In genomic region chr18:58315739-58316215, GRCh38 we compare ENCODE assay signal across 9 cellular contexts.
DNase-seq lines count a peak whose midpoint lies in the region; ATAC-seq, FAIRE-seq and TF ChIP-seq lines count a peak whose summit lies in the region.
"Had no signal": no experiment of that assay in that cellular context is flagged by ENCODE, and none has a peak within 500 bp of the region (broad histone marks: within the 10 kb centered on the region; RNA-seq: fewer than 3 reads in every experiment).

No MANE protein-coding gene starts in this region.

- H3K9me3 Mint-ChIP-seq in H9, result no peaks in the 10 kb centered on the region
- H3K9me3 Mint-ChIP-seq in MCF 10A (ENCODE audit: unreplicated experiment), result no peaks in the 10 kb centered on the region
- H3K9me3 Mint-ChIP-seq: IgD-negative memory B cell had no signal

- peaks cover 22 to 24% of the 10 kb centered on the region in 2 experiments for H3K4me1 Mint-ChIP-seq in H9
- H3K4me1 Mint-ChIP-seq in MCF 10A (ENCODE audit: insufficient read depth, unreplicated experiment), result peaks cover 44% of the 10 kb centered on the region

- no peak overlapping the region for H3K4ac ChIP-seq in H9 (ENCODE audit: low read depth, low read length)

- TF ChIP-seq CTCF in H9 (conservative IDR thresholded peaks at IDR 0.05), result no peak
- TF ChIP-seq CTCF in MCF 10A (IDR thresholded peaks at IDR 0.05; ENCODE audit: unreplicated experiment), result no peak
- no peak for TF ChIP-seq CTCF in kidney (IDR thresholded peaks at IDR 0.05; ENCODE audit: borderline replicate concordance, extremely low read depth, insufficient read depth)

- H3K23ac ChIP-seq in H9 (ENCODE audit: insufficient read length, low read depth, low read length), result no peak overlapping the region

- H3K18ac ChIP-seq in H9 (ENCODE audit: insufficient read length, low read depth, low read length), result no peak overlapping the region

- H3K9me3 ChIP-seq in H9 (ENCODE audit: control insufficient read depth, low read depth, low read length) (no peaks in the 10 kb centered on the region), kidney (ENCODE audit: control insufficient read depth in 1 of 2, low read length in 2 of 2) (no peaks in the 10 kb centered on the region), small intestine (ENCODE audit: control insufficient read depth, low read depth) (no peaks in the 10 kb centered on the region)

- no peak overlapping the region for H4K8ac ChIP-seq in H9 (replicated peaks; ENCODE audit: insufficient read length, low read depth, low read length)

- H3K9ac ChIP-seq in H9 (ENCODE audit: extremely low read depth, insufficient read length, low read length) (no peak overlapping the region), kidney (ENCODE audit: low read length in 2 of 2) (peak overlapping the region in 1 of 2 donors; percentile 2)

- POLR2A ChIA-PET in MCF 10A (lab: Yijun Ruan, JAX), result interaction anchor here (0.6 to 18.5 kb wide), 10 partner anchors 15 to 270 kb away, joined by 3 to 378 read pairs (median 14); no protein-coding TSS in a partner anchor

- H3K56ac ChIP-seq in H9 (ENCODE audit: insufficient read length, low read depth, low read length), result no peak overlapping the region

- no peak overlapping the region for H2AK5ac ChIP-seq in H9 (ENCODE audit: insufficient read length, low read length)

- H3K27me3 Mint-ChIP-seq in H9 (ENCODE audit: low read depth) (no peaks in the 10 kb centered on the region), MCF 10A (ENCODE audit: insufficient read depth, unreplicated experiment) (no peaks in the 10 kb centered on the region)
- H3K27me3 Mint-ChIP-seq: IgD-negative memory B cell had no signal

- H3K27me3 ChIP-seq in H9 (ENCODE audit: insufficient read depth, low read length) (no peaks in the 10 kb centered on the region), small intestine (ENCODE audit: control insufficient read depth in 2 of 2, insufficient read depth in 2 of 2, low read length in 2 of 2) (no peaks in the 10 kb centered on the region)

- H2BK15ac ChIP-seq in H9 (ENCODE audit: low read depth, low read length), result no peak overlapping the region

- DNase-seq in H9 (no peak), MCF 10A (ENCODE audit: unreplicated experiment) (peak; percentile 52), kidney (no peak), small intestine (peak; percentile 81), amniotic stem cell (lab: John Stamatoyannopoulos, UW) (no peak), RKO (ENCODE audit: low spot score) (no peak)

- no peak overlapping the region for H3T11ph ChIP-seq in H9 (ENCODE audit: low read length)

- CTCF ChIA-PET in MCF 10A (lab: Yijun Ruan, JAX), result interaction anchor here (0.6 to 1.6 kb wide), 7 partner anchors 16 to 135 kb away, joined by 3 to 6 read pairs (median 4); no protein-coding TSS in a partner anchor

- peaks cover 0 to 2% (median 0%) of the 10 kb centered on the region in 3 experiments; a peak in 2 of 7 replicates for H3K36me3 Mint-ChIP-seq in H9 (ENCODE audit: insufficient read depth in 1 of 3, low read depth in 3 of 3)
- H3K36me3 Mint-ChIP-seq in MCF 10A (ENCODE audit: insufficient read depth, unreplicated experiment), result peaks cover 14% of the 10 kb centered on the region

- peaks cover 12% of the 10 kb centered on the region; the same call in 1 of the 2 replicates for H3K4me1 ChIP-seq in H9 (ENCODE audit: insufficient read depth, low read length)
- H3K4me1 ChIP-seq in kidney (ENCODE audit: control insufficient read depth in 1 of 2, insufficient read depth in 1 of 2, low read depth in 1 of 2, low read length in 2 of 2), result peaks cover 21% of the 10 kb centered on the region in 2 donors
- peaks cover 0 to 4% of the 10 kb centered on the region in 2 donors for H3K4me1 ChIP-seq in small intestine (ENCODE audit: control insufficient read depth in 2 of 2, insufficient read depth in 1 of 2, low read depth in 1 of 2, low read length in 1 of 2)

- H3K4me3 Mint-ChIP-seq in H9 (no peak overlapping the region), MCF 10A (ENCODE audit: unreplicated experiment) (peak overlapping the region; percentile 9)

- no peak overlapping the region for H2BK20ac ChIP-seq in H9 (ENCODE audit: low read depth, low read length, poor library complexity, severe bottlenecking)

- H3K36me3 ChIP-seq in kidney (ENCODE audit: control insufficient read depth in 1 of 2, insufficient read depth in 2 of 2, low read length in 2 of 2) (peaks cover 14 to 16% of the 10 kb centered on the region in 2 donors), small intestine (ENCODE audit: control insufficient read depth in 2 of 2, insufficient read depth in 2 of 2, low read length in 2 of 2) (no peaks in the 10 kb centered on the region)

- H4K20me1 ChIP-seq in H9 (ENCODE audit: control insufficient read depth, insufficient read depth, insufficient read length), result no peaks in the 10 kb centered on the region

- H3K4me2 ChIP-seq in H9 (ENCODE audit: insufficient read depth, insufficient read length, low read length), result no peak overlapping the region

- no peak overlapping the region for H4K5ac ChIP-seq in H9 (ENCODE audit: insufficient read length, low read depth, low read length)

- BruUV-seq in MCF 10A (replicated peaks; lab: Mats Ljungman, UMichigan), result no TSS peak

- H4K91ac ChIP-seq in H9 (ENCODE audit: insufficient read length, low read depth, low read length), result no peak overlapping the region

- no peak overlapping the region for H3K4me3 ChIP-seq in kidney (ENCODE audit: low read length in 2 of 2)
- no peak overlapping the region for H3K4me3 ChIP-seq in small intestine (ENCODE audit: low read depth in 1 of 2, low read length in 2 of 2)

- H2AFZ ChIP-seq in H9 (ENCODE audit: low read length), result no peak overlapping the region

- no peak overlapping the region for H2BK120ac ChIP-seq in H9 (ENCODE audit: low read depth, low read length, poor library complexity, severe bottlenecking)

- intact Hi-C loops in MCF 10A (cut with micrococcal nuclease), result loop anchor here (2.0 kb wide), 1 partner anchor 47 kb away; no protein-coding TSS in a partner anchor
- intact Hi-C loops in kidney (cut with DNase I), result no loop called here

- no peak overlapping the region for H2BK12ac ChIP-seq in H9 (ENCODE audit: insufficient read length, low read depth, low read length)

- peaks cover 2% of the 10 kb centered on the region; the same call in 1 of the 2 replicates for H3K79me2 ChIP-seq in H9 (ENCODE audit: insufficient read depth, low read length)

- FAIRE-seq in kidney (lab: Jason Lieb, UNC) (no peak), small intestine (lab: Jason Lieb, UNC) (no peak)

- peak overlapping the region; percentile 55; the same call in 1 of the 2 replicates for H3K14ac ChIP-seq in H9 (ENCODE audit: insufficient read depth, low read length)

- no peak overlapping the region for H2BK5ac ChIP-seq in H9 (ENCODE audit: insufficient read length, low read length)

- H3K27ac ChIP-seq in H9 (ENCODE audit: insufficient read length, low read depth, low read length), result no peak overlapping the region
- H3K27ac ChIP-seq in kidney (ENCODE audit: low read depth in 2 of 2, low read length in 2 of 2), result peak overlapping the region; percentile 18 to 36
- peak overlapping the region; percentile 37 to 69 for H3K27ac ChIP-seq in small intestine (ENCODE audit: low read depth in 1 of 2, low read length in 1 of 2)

- peaks cover 4% of the 10 kb centered on the region for H3K23me2 ChIP-seq in H9 (ENCODE audit: insufficient read length, low read depth, low read length, poor library complexity, severe bottlenecking)

- H3K27ac Mint-ChIP-seq in H9, result peak overlapping the region; percentile 6 to 45 (median 41); a peak in 4 of 7 replicates
- peak overlapping the region; percentile 83 for H3K27ac Mint-ChIP-seq in MCF 10A (ENCODE audit: low read depth, unreplicated experiment)

- ATAC-seq in GM18907 (IDR thresholded peaks at IDR 0.05; ENCODE audit: unreplicated experiment) (no peak), HG03159 (IDR thresholded peaks at IDR 0.05; ENCODE audit: unreplicated experiment) (no peak)

- peaks cover 6% of the 10 kb centered on the region for H3K79me1 ChIP-seq in H9 (ENCODE audit: insufficient read depth, low read depth, low read length, poor library complexity, severe bottlenecking)

- no CpG with 5 or more reads among the region's 15 CpGs for WGBS in H9 (ENCODE audit: extremely low coverage, insufficient read length, low lambda C conversion rate)
- WGBS in small intestine, 3 donors, result 23 to 51% (median 42%) methylated on average over 15 of the region's 15 CpGs

Comparison
In these comparisons a context has a peak if more than half of its experiments do, and no peak if none do; other contexts are left out.
1. DNase-seq: peak in MCF 10A (single experiment) and small intestine (single experiment); none in H9 (single experiment), kidney (single experiment), amniotic stem cell (single experiment) and RKO (single experiment).